8 cellular contexts compared by ENCODE assay signal in the genomic region with DNA sequence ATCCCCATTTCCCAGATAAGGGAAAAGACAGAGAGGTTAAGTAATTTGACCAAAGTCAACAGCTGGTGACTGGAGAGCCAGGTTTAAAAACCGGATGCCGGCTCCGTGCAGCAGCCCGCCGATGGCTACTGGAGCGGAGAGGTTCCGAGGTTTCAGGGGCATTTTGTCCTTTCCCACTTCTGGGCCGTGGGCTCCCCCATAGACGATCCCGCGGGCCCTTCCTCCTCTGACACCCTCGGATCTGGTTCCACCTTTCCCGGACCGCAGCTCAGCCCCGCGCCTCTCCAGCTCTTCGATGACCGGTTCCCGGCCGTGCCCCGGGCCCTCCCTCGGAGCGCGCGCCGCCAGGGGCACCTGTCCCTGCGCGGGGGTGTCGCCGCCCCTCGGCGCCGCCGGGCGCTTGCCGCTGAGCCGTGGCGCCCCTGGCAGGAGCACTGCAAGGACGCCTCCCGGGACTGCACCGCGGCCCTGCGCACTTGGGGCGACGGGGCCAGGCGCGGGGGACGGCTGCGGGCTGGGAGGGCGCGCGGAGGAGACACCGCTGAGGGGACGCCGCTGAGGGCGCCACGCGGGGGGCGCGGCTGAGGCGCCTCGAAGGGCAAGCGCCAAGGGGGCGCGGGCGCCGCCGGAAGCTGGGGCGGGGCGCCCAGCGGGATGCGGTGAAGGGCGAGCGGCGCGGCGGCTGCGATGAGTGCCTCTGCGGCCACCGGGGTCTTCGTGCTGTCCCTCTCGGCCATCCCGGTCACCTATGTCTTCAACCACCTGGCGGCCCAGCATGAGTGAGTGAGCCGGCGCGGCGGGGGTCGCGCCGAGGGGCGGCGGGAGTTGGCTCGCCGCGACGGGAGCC. TPM values are rescaled to one million over a fixed set of nuclear protein-coding genes. Genes with fewer than 3 reads are reported as not detected.
DNase-seq lines count a peak whose midpoint lies in the region; FAIRE-seq and TF ChIP-seq lines count a peak whose summit lies in the region.

TSS of gene TM6SF1 (plus strand) at position 652 of the 847 bp plus-strand sequence. CDS start at position 688, 36 bp downstream.

- H3K27me3 ChIP-seq in astrocyte (ENCODE audit: insufficient read depth, low read length) (peaks cover 9% of the 10 kb centered on the region), iPS-18a (ENCODE audit: control insufficient read depth, insufficient read depth, low read length) (peaks cover 43% of the 10 kb centered on the region), skeletal muscle tissue (ENCODE audit: control insufficient read depth in 3 of 3, insufficient read depth in 3 of 3, low read length in 3 of 3) (peaks cover 0 to 3% (median 0%) of the 10 kb centered on the region in 3 donors)

- DNase-seq in NCI-H82 (lab: John Stamatoyannopoulos, UW) (peak; percentile 61), NCI-H82 treated with DMSO at 0.1 percent for 48 hours (lab: John Stamatoyannopoulos, UW; ENCODE audit: unreplicated experiment) (no peak), astrocyte (ENCODE audit: low read depth) (no peak), DMS153 treated with DMSO at 0.1 percent for 48 hours (lab: John Stamatoyannopoulos, UW; ENCODE audit: unreplicated experiment) (no peak), cerebellum (ENCODE audit: low spot score) (no peak)

- H4K20me1 ChIP-seq in astrocyte (ENCODE audit: insufficient read depth, low read length): no peaks in the 10 kb centered on the region

- TF ChIP-seq RAD21 in Ishikawa (IDR thresholded peaks at IDR 0.05; ENCODE audit: low read depth): no peak

- peak within 1 kb of the TSS; percentile 86 for H3K4me2 ChIP-seq in astrocyte (ENCODE audit: low read length)

- H3K4me1 Mint-ChIP-seq in astrocyte (ENCODE audit: low read depth, unreplicated experiment): peaks cover 4% of the 10 kb centered on the region

- H3K4me3 Mint-ChIP-seq in astrocyte (ENCODE audit: unreplicated experiment): peak within 1 kb of the TSS; percentile 76

- H3K9me3 ChIP-seq in astrocyte (ENCODE audit: insufficient read depth, low read depth, low read length): no peaks in the 10 kb centered on the region
- H3K9me3 ChIP-seq in iPS-18a (ENCODE audit: control insufficient read depth, low read depth, low read length): no peaks in the 10 kb centered on the region
- no peaks in the 10 kb centered on the region for H3K9me3 ChIP-seq in skeletal muscle tissue (ENCODE audit: control insufficient read depth in 3 of 3, low read length in 3 of 3)

- H3K4me3 ChIP-seq in astrocyte (ENCODE audit: insufficient read depth, low read depth, low read length) (peak within 1 kb of the TSS; percentile 49), iPS-18a (ENCODE audit: low read length) (peak within 1 kb of the TSS; percentile 46), skeletal muscle tissue (ENCODE audit: low read length in 3 of 3) (peak within 1 kb of the TSS; percentile 68 to 83 (median 72))

- no peak within 1 kb of the TSS for H3K27ac Mint-ChIP-seq in astrocyte (ENCODE audit: unreplicated experiment)

- no peak within 1 kb of the TSS for H3K9ac ChIP-seq in astrocyte (ENCODE audit: low read length)
- H3K9ac ChIP-seq in iPS-18a (ENCODE audit: low read length): no peak within 1 kb of the TSS
- H3K9ac ChIP-seq in skeletal muscle tissue (ENCODE audit: low read depth in 1 of 3, low read length in 3 of 3): peak within 1 kb of the TSS; percentile 60 to 86 (median 85)

- TF ChIP-seq EP300 in Ishikawa (IDR thresholded peaks at IDR 0.05; ENCODE audit: borderline replicate concordance): no peak

- H2AFZ ChIP-seq in astrocyte (ENCODE audit: low read depth, low read length): peak within 1 kb of the TSS; percentile 56

- H3K27me3 Mint-ChIP-seq in astrocyte (ENCODE audit: low read depth, unreplicated experiment): peaks cover 42% of the 10 kb centered on the region

- peaks cover 7% of the 10 kb centered on the region for H3K9me3 Mint-ChIP-seq in astrocyte (ENCODE audit: unreplicated experiment)

- no peak for TF ChIP-seq CTCF in astrocyte (IDR thresholded peaks at IDR 0.05; ENCODE audit: insufficient read depth, low read depth, low read length)

- H3K27ac ChIP-seq in astrocyte (ENCODE audit: low read depth, low read length) (no peak within 1 kb of the TSS), iPS-18a (ENCODE audit: low read length) (no peak within 1 kb of the TSS), skeletal muscle tissue (ENCODE audit: low read depth, low read length) (peak within 1 kb of the TSS; percentile 78)

- H3K4me1 ChIP-seq in astrocyte (ENCODE audit: insufficient read depth, low read length) (peaks cover 14% of the 10 kb centered on the region), iPS-18a (ENCODE audit: control insufficient read depth, low read depth, low read length) (no peaks in the 10 kb centered on the region), skeletal muscle tissue (ENCODE audit: control insufficient read depth in 3 of 3, insufficient read depth in 3 of 3, low read length in 3 of 3) (peaks cover 22 to 39% (median 33%) of the 10 kb centered on the region in 3 donors)

- no peak for FAIRE-seq in astrocyte (lab: Jason Lieb, UNC)

- no peaks in the 10 kb centered on the region for H3K36me3 ChIP-seq in astrocyte (ENCODE audit: insufficient read depth, low read length)
- H3K36me3 ChIP-seq in iPS-18a (ENCODE audit: control insufficient read depth, low read depth, low read length): no peaks in the 10 kb centered on the region
- H3K36me3 ChIP-seq in skeletal muscle tissue (ENCODE audit: control insufficient read depth in 3 of 3, insufficient read depth in 3 of 3, low read length in 3 of 3): peaks cover 0 to 2% (median 0%) of the 10 kb centered on the region in 3 donors

- peaks cover 5% of the 10 kb centered on the region for H3K36me3 Mint-ChIP-seq in astrocyte (ENCODE audit: low read depth, unreplicated experiment)

- no peaks in the 10 kb centered on the region for H3K79me2 ChIP-seq in astrocyte (ENCODE audit: insufficient read depth, low read length)

TF ChIP-seq in Ishikawa, 13 proteins besides CTCF, POLR2A, EP300 and RAD21:
- TF ChIP-seq CEBPB (IDR thresholded peaks at IDR 0.05) (no peak), ZBTB7A (IDR thresholded peaks at IDR 0.05; ENCODE audit: low read depth) (peak; percentile 91)
TF ChIP-seq in Ishikawa: peak in this region for 1.

RNA-seq across cellular contexts. Expression of gene TM6SF1, which starts in this region (rescaled TPM):
- total RNA-seq in astrocyte (1.0 and 2.1 TPM in 2 replicates), skeletal muscle tissue (28.7 TPM), cerebellum (1.8 TPM)

Comparison
In these comparisons a context has a peak if more than half of its experiments do, and no peak if none do; other contexts are left out.
1. H3K9ac ChIP-seq: peak in skeletal muscle tissue (3 of 3); none in astrocyte (single experiment) and iPS-18a (single experiment).
2. Peak in every context shown above with its lines, with median percentiles within 50 percentile points of each other: H3K4me3 ChIP-seq.